20 cellular contexts compared by ENCODE assay signal in genomic region chr12:116266631-116267349, GRCh38. TPM values are rescaled to one million over a fixed set of nuclear protein-coding genes. Genes with fewer than 3 reads are reported as not detected.
A peak's percentile ranks its signal among the peaks of the same experiment; 100 is the strongest.
DNase-seq lines count a peak whose midpoint lies in the region; ATAC-seq, FAIRE-seq and TF ChIP-seq lines count a peak whose summit lies in the region.
"Had no signal": no experiment of that assay in that cellular context is flagged by ENCODE, and none has a peak within 500 bp of the region (broad histone marks: within the 10 kb centered on the region; RNA-seq: fewer than 3 reads in every experiment).

No MANE protein-coding gene starts in this region.

- H3K27ac Mint-ChIP-seq in activated naive CD4-positive, alpha-beta T cell treated with anti-CD3 and anti-CD28 coated beads for 36 hours = no peak overlapping the region
- H3K27ac Mint-ChIP-seq: activated naive CD8-positive, alpha-beta T cell treated with anti-CD3 and anti-CD28 coated beads, Interleukin-2, amount 10 ng/mL, durations not matched to agents 7 days and 5 days; nephron; stimulated activated effector memory CD8-positive, alpha-beta T cell treated with anti-CD3 and anti-CD28 coated beads, Interleukin-12 subunit alpha, Interleukin-12 subunit beta, amount 100 ng/mL, for 72 hours had no signal

- H3K4me1 Mint-ChIP-seq in activated naive CD4-positive, alpha-beta T cell treated with anti-CD3 and anti-CD28 coated beads for 36 hours (ENCODE audit: low read depth) = peaks cover 43% of the 10 kb centered on the region

- H3K4me3 Mint-ChIP-seq in activated naive CD4-positive, alpha-beta T cell treated with anti-CD3 and anti-CD28 coated beads for 36 hours = no peak overlapping the region
- H3K4me3 Mint-ChIP-seq: activated naive CD8-positive, alpha-beta T cell treated with anti-CD3 and anti-CD28 coated beads, Interleukin-2, amount 10 ng/mL, durations not matched to agents 7 days and 5 days; activated T-cell treated with anti-CD3 and anti-CD28 coated beads, Interleukin-2, amount 50 U/mL, for 4 hours; nephron; stimulated activated effector memory CD8-positive, alpha-beta T cell treated with anti-CD3 and anti-CD28 coated beads, Interleukin-12 subunit alpha, Interleukin-12 subunit beta, amount 100 ng/mL, for 72 hours had no signal

- H3K27ac ChIP-seq in Panc1 (ENCODE audit: low read length) (peak overlapping the region; percentile 68), endothelial cell of umbilical vein (ENCODE audit: insufficient read depth, low read depth, low read length) (no peak overlapping the region), osteoblast (ENCODE audit: low read depth, low read length) (no peak overlapping the region)
- H3K27ac ChIP-seq: RWPE1, thoracic aorta had no signal

- H3K36me3 ChIP-seq in Panc1 (ENCODE audit: control insufficient read depth, insufficient read depth, low read length) (no peaks in the 10 kb centered on the region; the same call in 1 of the 2 replicates), endothelial cell of umbilical vein (ENCODE audit: control insufficient read depth in 2 of 2, extremely low read depth in 1 of 2, insufficient read depth in 2 of 2, low read length in 2 of 2) (no peaks in the 10 kb centered on the region), osteoblast (ENCODE audit: insufficient read depth, low read length) (no peaks in the 10 kb centered on the region)
- H3K36me3 ChIP-seq: thoracic aorta had no signal

- H3K9me1 ChIP-seq in endothelial cell of umbilical vein (replicated peaks; ENCODE audit: control insufficient read depth, extremely low read depth, insufficient read depth, low read length) = no peaks in the 10 kb centered on the region

- no peak for TF ChIP-seq POLR2A in endothelial cell of umbilical vein (IDR thresholded peaks at IDR 0.05; ENCODE audit: low read depth, low read length)

- dilution Hi-C loops in endothelial cell of umbilical vein (cut with MboI; ENCODE audit: extremely low pct_ligation_motif_present, low sequenced_read_pairs) = no loop called here

- CTCF ChIA-PET in Panc1 (lab: Charles Lee) = interaction anchor here (0.6 kb wide), 1 partner anchor 387 kb away, joined by 7 read pairs; no protein-coding TSS in a partner anchor
- CTCF ChIA-PET in endothelial cell of umbilical vein (lab: Charles Lee) = interaction anchor here (0.6 to 2.4 kb wide), 11 partner anchors 9 to 442 kb away, joined by 3 to 7 read pairs (median 4); no protein-coding TSS in a partner anchor
- CTCF ChIA-PET in activated naive CD4-positive, alpha-beta T cell treated with anti-CD3 and anti-CD28 coated beads for 36 hours (lab: Charles Lee) = interaction anchor here (0.7 to 1.4 kb wide), 5 partner anchors 10 to 435 kb away, joined by 3 to 5 read pairs (median 4); no protein-coding TSS in a partner anchor

- no peaks in the 10 kb centered on the region for H3K27me3 Mint-ChIP-seq in activated naive CD4-positive, alpha-beta T cell treated with anti-CD3 and anti-CD28 coated beads for 36 hours (ENCODE audit: low read depth)
- H3K27me3 Mint-ChIP-seq: activated naive CD8-positive, alpha-beta T cell treated with anti-CD3 and anti-CD28 coated beads, Interleukin-2, amount 10 ng/mL, durations not matched to agents 7 days and 5 days had no signal

- peaks cover 74% of the 10 kb centered on the region for H3K4me1 ChIP-seq in Panc1 (ENCODE audit: control insufficient read depth, insufficient read depth, low read length)
- H3K4me1 ChIP-seq in endothelial cell of umbilical vein (ENCODE audit: control insufficient read depth, extremely low read depth, insufficient read depth, low read length) = peaks cover 13% of the 10 kb centered on the region
- peaks cover 50% of the 10 kb centered on the region for H3K4me1 ChIP-seq in osteoblast (ENCODE audit: insufficient read depth, low read length)

- DNase-seq in ELR (ENCODE audit: low read depth) (peak; percentile 53), Panc1 (ENCODE audit: low read depth, low spot score) (no peak), endothelial cell of umbilical vein (ENCODE audit: low read depth, low spot score) (peak; percentile 46), osteoblast (ENCODE audit: insufficient read length, low spot score, missing footprints) (no peak), DMS153 (lab: John Stamatoyannopoulos, UW) (no peak), DMS114 treated with DMSO at 0.1 percent for 48 hours (lab: John Stamatoyannopoulos, UW; ENCODE audit: unreplicated experiment) (no peak)
- DNase-seq in activated naive CD4-positive, alpha-beta T cell treated with anti-CD3 and anti-CD28 coated beads, Interleukin-2, amount 50 U/mL, for 16 hours = no peak
- DNase-seq in activated naive CD4-positive, alpha-beta T cell treated with anti-CD3 and anti-CD28 coated beads for 36 hours = no peak
- DNase-seq: activated naive CD8-positive, alpha-beta T cell treated with anti-CD3 and anti-CD28 coated beads, Interleukin-2, amount 10 ng/mL, durations not matched to agents 7 days and 5 days; activated T-cell treated with anti-CD3 and anti-CD28 coated beads, Interleukin-2, amount 50 U/mL, for 4 hours; AML-193; central memory CD4-positive, alpha-beta T cell; effector CD4-positive, alpha-beta T cell; hippocampal formation; kidney; NCI-H187 had no signal

- in situ Hi-C loops in Panc1 (cut with HindIII; ENCODE audit: low pct_unique_long_range_greater_than_20kb, low sequenced_read_pairs) = no loop called here

- no peaks in the 10 kb centered on the region for H3K9me3 Mint-ChIP-seq in activated naive CD4-positive, alpha-beta T cell treated with anti-CD3 and anti-CD28 coated beads for 36 hours
- H3K9me3 Mint-ChIP-seq: activated naive CD8-positive, alpha-beta T cell treated with anti-CD3 and anti-CD28 coated beads, Interleukin-2, amount 10 ng/mL, durations not matched to agents 7 days and 5 days; activated T-cell treated with anti-CD3 and anti-CD28 coated beads, Interleukin-2, amount 50 U/mL, for 4 hours; nephron; stimulated activated effector memory CD8-positive, alpha-beta T cell treated with anti-CD3 and anti-CD28 coated beads, Interleukin-12 subunit alpha, Interleukin-12 subunit beta, amount 100 ng/mL, for 72 hours had no signal

- H3K9ac ChIP-seq in endothelial cell of umbilical vein (replicated peaks; ENCODE audit: extremely low read depth, insufficient read depth, low read length) = no peak overlapping the region

- H3K27me3 ChIP-seq in Panc1 (ENCODE audit: control insufficient read depth, insufficient read depth, low read length) (no peaks in the 10 kb centered on the region), endothelial cell of umbilical vein (ENCODE audit: control insufficient read depth in 2 of 2, insufficient read depth in 2 of 2, low read length in 2 of 2) (no peaks in the 10 kb centered on the region), osteoblast (ENCODE audit: insufficient read depth, low read length) (no peaks in the 10 kb centered on the region)

- H3K4me2 ChIP-seq in endothelial cell of umbilical vein (ENCODE audit: insufficient read depth, low read length) (peak overlapping the region; percentile 22), osteoblast (ENCODE audit: insufficient read depth, low read length) (peak overlapping the region; percentile 24)

- no peak for ATAC-seq in Panc1
- ATAC-seq: activated T-cell treated with anti-CD3 and anti-CD28 coated beads, Interleukin-2, amount 50 U/mL, for 4 hours; stimulated activated effector memory CD8-positive, alpha-beta T cell treated with anti-CD3 and anti-CD28 coated beads, Interleukin-12 subunit alpha, Interleukin-12 subunit beta, amount 100 ng/mL, for 72 hours had no signal

- POLR2A ChIA-PET in Panc1 (lab: Charles Lee) (interaction anchor here (0.6 to 1.0 kb wide), 2 partner anchors 13 to 154 kb away, joined by 3 to 12 read pairs; no protein-coding TSS in a partner anchor), endothelial cell of umbilical vein (lab: Charles Lee) (no interaction called here)

- BruUV-seq in Panc1 (replicated peaks; lab: Mats Ljungman, UMichigan) = no TSS peak
- BruUV-seq in endothelial cell of umbilical vein (replicated peaks; lab: Mats Ljungman, UMichigan) = no TSS peak

- H3K36me3 Mint-ChIP-seq in activated naive CD4-positive, alpha-beta T cell treated with anti-CD3 and anti-CD28 coated beads for 36 hours (ENCODE audit: low read depth) = no peaks in the 10 kb centered on the region
- H3K36me3 Mint-ChIP-seq: stimulated activated effector memory CD8-positive, alpha-beta T cell treated with anti-CD3 and anti-CD28 coated beads, Interleukin-12 subunit alpha, Interleukin-12 subunit beta, amount 100 ng/mL, for 72 hours had no signal

- H2AFZ ChIP-seq in endothelial cell of umbilical vein (ENCODE audit: low read depth, low read length) (no peak overlapping the region), osteoblast (ENCODE audit: low read length) (no peak overlapping the region)

- H4K20me1 ChIP-seq in endothelial cell of umbilical vein (replicated peaks; ENCODE audit: control insufficient read depth, extremely low read depth, insufficient read depth, low read length) (peaks cover 31% of the 10 kb centered on the region), osteoblast (ENCODE audit: insufficient read depth, low read length) (peaks cover 72% of the 10 kb centered on the region)

- no peaks in the 10 kb centered on the region for H3K9me3 ChIP-seq in Panc1 (ENCODE audit: control insufficient read depth, insufficient read depth, low read depth, low read length)
- H3K9me3 ChIP-seq in endothelial cell of umbilical vein (replicated peaks; ENCODE audit: control insufficient read depth, insufficient read depth, low read length) = no peaks in the 10 kb centered on the region
- no peaks in the 10 kb centered on the region for H3K9me3 ChIP-seq in osteoblast (ENCODE audit: low read depth, low read length)
- H3K9me3 ChIP-seq: thoracic aorta had no signal

- no peak overlapping the region for H3K4me3 ChIP-seq in Panc1 (ENCODE audit: low read depth in 2 of 2, low read length in 2 of 2)
- H3K4me3 ChIP-seq in endothelial cell of umbilical vein (replicated peaks in 1 of 3; ENCODE audit: insufficient read depth in 1 of 3, low read depth in 1 of 3, low read length in 3 of 3) = no peak overlapping the region
- H3K4me3 ChIP-seq in osteoblast (ENCODE audit: insufficient read depth, low read length) = no peak overlapping the region
- H3K4me3 ChIP-seq: thoracic aorta had no signal

- intact Hi-C loops in Panc1 (cut with micrococcal nuclease; ENCODE audit: unreplicated experiment) (no loop called here), endothelial cell of umbilical vein (cut with micrococcal nuclease) (no loop called here)
- intact Hi-C loops in activated naive CD4-positive, alpha-beta T cell treated with anti-CD3 and anti-CD28 coated beads for 36 hours (cut with micrococcal nuclease) = no loop called here

- TF ChIP-seq CTCF in Panc1 (IDR thresholded peaks at IDR 0.05) (no peak; the same call in 1 of the 2 replicates), endothelial cell of umbilical vein (IDR thresholded peaks at IDR 0.05; ENCODE audit: extremely low read depth in 1 of 2, insufficient read depth in 1 of 2, low read depth in 1 of 2, low read length in 2 of 2) (no peak), osteoblast (IDR thresholded peaks at IDR 0.05; ENCODE audit: extremely low read depth, low read depth, low read length) (no peak)

- H3K79me2 ChIP-seq in endothelial cell of umbilical vein (ENCODE audit: control insufficient read depth, insufficient read depth, low read length) (peaks cover 88% of the 10 kb centered on the region), osteoblast (ENCODE audit: insufficient read depth, low read length) (peaks cover 99% of the 10 kb centered on the region)

- FAIRE-seq in endothelial cell of umbilical vein (lab: Jason Lieb, UNC) = no peak
- FAIRE-seq: kidney had no signal

RNA-seq across cellular contexts. Expression of gene MED13L, which starts 10.7 kb away (rescaled TPM):
- total RNA-seq in Panc1 (2021; ENCODE audit: unreplicated experiment) = 170 TPM
- 34.4 TPM for polyA plus RNA-seq in Panc1 (2012; ENCODE audit: insufficient read length)
- total RNA-seq in endothelial cell of umbilical vein = 82.7 and 93.6 TPM in 2 replicates
- 22.7 and 27.4 TPM in 2 replicates for polyA plus RNA-seq in endothelial cell of umbilical vein
- polyA plus RNA-seq in endothelial cell of umbilical vein (2011; cell fraction: cytosol; rRNA removed) = 20.3 and 20.7 TPM in 2 replicates
- polyA plus RNA-seq in endothelial cell of umbilical vein (2011; cell fraction: nucleus; rRNA removed) = 102 and 124 TPM in 2 replicates
- 27.6 and 36.3 TPM in 2 replicates for polyA plus RNA-seq in endothelial cell of umbilical vein (2012)
- 170 and 191 TPM in 2 replicates for polyA minus RNA-seq in endothelial cell of umbilical vein
- 28.2 TPM for polyA minus RNA-seq in endothelial cell of umbilical vein (2011; cell fraction: cytosol; rRNA and poly(A)+ RNA removed)
- polyA minus RNA-seq in endothelial cell of umbilical vein (2011; cell fraction: nucleus; rRNA and poly(A)+ RNA removed) = 380 and 552 TPM in 2 replicates
- 359 and 476 TPM in 2 replicates for total RNA-seq in osteoblast
- 10 to 100 TPM; 42.4 to 46.0 TPM for total RNA-seq in activated naive CD4-positive, alpha-beta T cell treated with anti-CD3 and anti-CD28 coated beads for 36 hours

Comparison
In these comparisons a context has a peak if more than half of its experiments do, and no peak if none do; other contexts are left out.
1. DNase-seq: peak in ELR (single experiment) and endothelial cell of umbilical vein (single experiment); none in Panc1 (single experiment), osteoblast (single experiment), DMS153 (single experiment), activated naive CD4-positive, alpha-beta T cell treated with anti-CD3 and anti-CD28 coated beads, Interleukin-2, amount 50 U/mL, for 16 hours (single experiment), DMS114 treated with DMSO at 0.1 percent for 48 hours (single experiment) and activated naive CD4-positive, alpha-beta T cell treated with anti-CD3 and anti-CD28 coated beads for 36 hours (single experiment).